ENCODE assay signal across 1 cellular context in the genomic region with DNA sequence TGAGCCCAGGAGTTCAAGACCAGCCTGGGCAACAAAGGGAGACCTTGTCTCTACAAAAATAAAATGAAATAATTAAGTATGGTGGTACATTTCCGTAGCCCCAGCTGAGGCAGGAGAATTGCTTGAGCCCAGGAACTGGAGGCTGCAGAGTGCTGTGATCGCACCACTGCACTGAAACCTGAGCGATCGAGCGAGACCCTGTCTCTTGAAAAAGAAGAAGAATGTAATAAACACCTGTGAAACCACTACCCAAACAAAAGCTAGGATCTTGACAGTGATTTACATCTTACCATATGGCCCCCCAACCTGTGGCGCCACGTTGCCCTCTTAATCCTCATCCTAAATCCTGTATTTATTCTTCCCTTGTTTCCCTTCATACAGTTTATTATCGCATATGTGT.
TF ChIP-seq lines count a peak whose summit lies in the region.

No MANE protein-coding gene starts in this region.

TF ChIP-seq in GM12878, 131 proteins besides CTCF, POLR2A, EP300 and RAD21:
- TF ChIP-seq MEF2A (IDR thresholded peaks at IDR 0.05; ENCODE audit: insufficient read depth, low read depth, low read length) (0 out of 2 replicates have a peak, but pooled peaks have one; percentile 17), RUNX3 (IDR thresholded peaks at IDR 0.05; ENCODE audit: low read length) (peak; percentile 66; the same call in 1 of the 2 replicates), RCOR1 (conservative IDR thresholded peaks at IDR 0.05; ENCODE audit: low read depth, low read length) (no peak)
